Comparison of ENCODE assay signal across 8 cellular contexts in genomic region chr14:100375963-100376735, GRCh38. TPM values are rescaled to one million over a fixed set of nuclear protein-coding genes. Genes with fewer than 3 reads are reported as not detected.
DNase-seq lines count a peak whose midpoint lies in the region; ATAC-seq and TF ChIP-seq lines count a peak whose summit lies in the region.

Gene WDR25, plus strand, starts transcription at chr14:100376485.

- H3K9me3 ChIP-seq in BE2C = no peaks in the 10 kb centered on the region

- peaks cover 44% of the 10 kb centered on the region for H3K36me3 Mint-ChIP-seq in activated CD4-positive, alpha-beta T cell treated with anti-CD3 and anti-CD28 coated beads for 36 hours (ENCODE audit: low read depth)

- no peaks in the 10 kb centered on the region for H3K27me3 ChIP-seq in BE2C

- H3K4me1 ChIP-seq in BE2C = no peaks in the 10 kb centered on the region; the same call in 1 of the 2 replicates

- peaks cover 37% of the 10 kb centered on the region for H3K4me1 Mint-ChIP-seq in activated CD4-positive, alpha-beta T cell treated with anti-CD3 and anti-CD28 coated beads for 36 hours

- peak; percentile 98 for DNase-seq in BE2C
- peak; percentile 45 for DNase-seq in GM19240 (ENCODE audit: insufficient read length, low spot score)
- DNase-seq in NCI-H524 (lab: John Stamatoyannopoulos, UW) = peak; percentile 95 to 99
- peak; percentile 96 for DNase-seq in activated CD4-positive, alpha-beta T cell treated with anti-CD3 and anti-CD28 coated beads for 36 hours
- peak; percentile 98 for DNase-seq in choroid plexus epithelial cell (ENCODE audit: low read depth)
- peak; percentile 94 to 96 for DNase-seq in left colon
- DNase-seq in stimulated activated CD4-positive, alpha-beta T cell treated with anti-CD3 and anti-CD28 coated beads, Interleukin-1b, Interleukin-23, amount 100 ng/mL, for 4 hours (ENCODE audit: low read depth in 2 of 2) = peak; percentile 88 to 94

- H3K9me3 Mint-ChIP-seq in activated CD4-positive, alpha-beta T cell treated with anti-CD3 and anti-CD28 coated beads for 36 hours (ENCODE audit: low read depth) = no peaks in the 10 kb centered on the region

- H3K36me3 ChIP-seq in BE2C = no peaks in the 10 kb centered on the region

- TF ChIP-seq CTCF in BE2C (IDR thresholded peaks at IDR 0.05; ENCODE audit: low read depth, low read length) (no peak), choroid plexus epithelial cell (conservative IDR thresholded peaks at IDR 0.05; ENCODE audit: low read depth, low read length) (no peak)

- CTCF ChIA-PET in activated CD4-positive, alpha-beta T cell treated with anti-CD3 and anti-CD28 coated beads for 36 hours (lab: Charles Lee) = interaction anchor here (0.7 to 1.3 kb wide), 3 partner anchors 46 to 270 kb away, joined by 3 read pairs; no protein-coding TSS in a partner anchor

- peak within 1 kb of the TSS; percentile 98 for H3K27ac Mint-ChIP-seq in activated CD4-positive, alpha-beta T cell treated with anti-CD3 and anti-CD28 coated beads for 36 hours

- H3K4me3 ChIP-seq in BE2C (ENCODE audit: low read depth, low read length) (peak within 1 kb of the TSS; percentile 75), choroid plexus epithelial cell (ENCODE audit: low read depth, low read length) (peak within 1 kb of the TSS; percentile 83)

- intact Hi-C loops in activated CD4-positive, alpha-beta T cell treated with anti-CD3 and anti-CD28 coated beads for 36 hours (cut with DNase I, micrococcal nuclease) = loop anchor here (1.0 to 10.0 kb wide), 19 partner anchors 34 to 1986 kb away; partner anchors contain the start of genes CCNK (in 2 of the 2), SETD3 (in 2 of the 2), CCDC85C (in 1 of the 2) and CINP (in 1 of the 2)
- intact Hi-C loops in left colon (cut with DNase I, micrococcal nuclease) = loop anchor here in 1 of 2 donors (5.0 kb wide), 1 partner anchor 69 kb away; the partner anchor contains the start of gene SLC25A29

- no peaks in the 10 kb centered on the region for H3K27me3 Mint-ChIP-seq in activated CD4-positive, alpha-beta T cell treated with anti-CD3 and anti-CD28 coated beads for 36 hours

- POLR2A ChIA-PET in activated CD4-positive, alpha-beta T cell treated with anti-CD3 and anti-CD28 coated beads for 36 hours (lab: Charles Lee) = interaction anchor here (0.5 to 1.3 kb wide), 3 partner anchors 88 to 1448 kb away, joined by 4 to 6 read pairs (median 5); partner anchors contain the start of gene EVL

- peak within 1 kb of the TSS; percentile 99 for H3K4me3 Mint-ChIP-seq in activated CD4-positive, alpha-beta T cell treated with anti-CD3 and anti-CD28 coated beads for 36 hours

- ATAC-seq in HG03457 (IDR thresholded peaks at IDR 0.05; ENCODE audit: unreplicated experiment) = peak; percentile 70
- peak; percentile 70 for ATAC-seq in activated CD4-positive, alpha-beta T cell treated with anti-CD3 and anti-CD28 coated beads for 36 hours
- ATAC-seq in left colon = peak; percentile 90

RNA-seq across cellular contexts. Expression of gene WDR25, which starts in this region (rescaled TPM):
- polyA plus RNA-seq in BE2C (2012; ENCODE audit: insufficient read depth, insufficient read length, low read depth) = 76.3 TPM
- 10 to 100 TPM in 1 of 2 experiments, 1 to 10 TPM in 1; 7.9 to 11.3 TPM for total RNA-seq in activated CD4-positive, alpha-beta T cell treated with anti-CD3 and anti-CD28 coated beads for 36 hours
- total RNA-seq in left colon = 1 to 10 TPM; 8.4 to 9.9 TPM

Comparison
In these comparisons a context has a peak if more than half of its experiments do, and no peak if none do; other contexts are left out.
1. Peak in every context shown above with its lines: DNase-seq, ATAC-seq and H3K4me3 ChIP-seq.
2. DNase-seq: peak in every context shown above with its lines; median percentile 98 in BE2C; 98 in choroid plexus epithelial cell; 97 in NCI-H524; 96 in activated CD4-positive, alpha-beta T cell treated with anti-CD3 and anti-CD28 coated beads for 36 hours; 95 in left colon; 91 in stimulated activated CD4-positive, alpha-beta T cell treated with anti-CD3 and anti-CD28 coated beads, Interleukin-1b, Interleukin-23, amount 100 ng/mL, for 4 hours; 45 in GM19240.